ENCODE assay signal across 9 cellular contexts in the genomic region with DNA sequence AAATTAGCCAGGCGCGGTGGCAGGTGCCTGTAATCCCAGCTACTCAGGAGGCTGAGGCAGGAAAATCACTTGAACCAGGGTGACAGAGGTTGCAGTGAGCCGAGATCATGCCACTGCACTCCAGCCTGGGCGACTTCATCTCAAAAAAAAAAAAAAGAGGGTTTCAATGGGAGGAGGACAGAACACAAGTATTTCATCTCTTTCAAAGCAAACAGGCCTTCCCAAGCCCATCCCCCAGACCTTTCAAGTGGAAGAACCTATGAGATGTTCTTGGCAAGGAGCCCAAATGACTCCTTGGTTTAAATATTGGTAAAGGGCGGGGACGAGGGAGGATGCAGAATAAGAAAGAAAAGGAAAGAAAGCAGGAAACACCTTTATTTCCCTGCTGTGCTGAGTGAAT.
A peak's percentile ranks its signal among the peaks of the same experiment; 100 is the strongest.
DNase-seq lines count a peak whose midpoint lies in the region; ATAC-seq, FAIRE-seq and TF ChIP-seq lines count a peak whose summit lies in the region.
"Had no signal": no experiment of that assay in that cellular context is flagged by ENCODE, and none has a peak within 500 bp of the region (broad histone marks: within the 10 kb centered on the region; RNA-seq: fewer than 3 reads in every experiment).

No MANE protein-coding gene starts in this region.

- H2AFZ ChIP-seq in K562 (ENCODE audit: low read depth, low read length): no peak overlapping the region

- peaks cover 8 to 9% of the 10 kb centered on the region in 2 experiments; a peak in 3 of 5 replicates for H3K4me1 ChIP-seq in K562 (replicated peaks in 1 of 2; ENCODE audit: control insufficient read depth in 2 of 2, insufficient read depth in 2 of 2, low read length in 2 of 2)

- intact Hi-C loops in K562 (cut with micrococcal nuclease): no loop called here

- no peak overlapping the region for H3K27ac Mint-ChIP-seq in activated CD8-positive, alpha-beta T cell treated with anti-CD3 and anti-CD28 coated beads, Interleukin-2, amount 10 ng/mL, durations not matched to agents 7 days and 5 days

- H3K27ac ChIP-seq in K562 (ENCODE audit: extremely low read depth, low read depth, low read length): no peak overlapping the region

- no peaks in the 10 kb centered on the region for H3K79me2 ChIP-seq in K562 (ENCODE audit: control insufficient read depth, insufficient read depth, low read length)

- no peak for TF ChIP-seq RAD21 in K562 (CRISPR knock-in tag; conservative IDR thresholded peaks at IDR 0.05 in 1 of 2, IDR thresholded peaks at IDR 0.05 in 1 of 2)

- no peak overlapping the region for H3K4me3 ChIP-seq in K562

- no peak for TF ChIP-seq POLR2A in K562 (conservative IDR thresholded peaks at IDR 0.05)

- POLR2A ChIA-PET in K562 (lab: Yijun Ruan, JAX): interaction anchor here (0.7 kb wide), 1 partner anchor 16 kb away, joined by 3 read pairs; no protein-coding TSS in a partner anchor
- POLR2A ChIA-PET in activated CD8-positive, alpha-beta T cell treated with anti-CD3 and anti-CD28 coated beads, Interleukin-2, amount 10 ng/mL, durations not matched to agents 7 days and 5 days (lab: Charles Lee): no interaction called here

- H3K27me3 Mint-ChIP-seq in activated CD8-positive, alpha-beta T cell treated with anti-CD3 and anti-CD28 coated beads, Interleukin-2, amount 10 ng/mL, durations not matched to agents 7 days and 5 days (ENCODE audit: low read depth): no peaks in the 10 kb centered on the region

- TF ChIP-seq EP300 in K562 (IDR thresholded peaks at IDR 0.05; ENCODE audit: low read length): no peak

- H3K9me3 ChIP-seq in K562 (replicated peaks; ENCODE audit: control insufficient read depth, insufficient read depth, low read depth, low read length): no peaks in the 10 kb centered on the region; the same call in 1 of the 2 replicates

- H3K9me3 Mint-ChIP-seq in activated CD8-positive, alpha-beta T cell treated with anti-CD3 and anti-CD28 coated beads, Interleukin-2, amount 10 ng/mL, durations not matched to agents 7 days and 5 days (ENCODE audit: insufficient read depth): no peaks in the 10 kb centered on the region

- FAIRE-seq in K562 (lab: Jason Lieb, UNC): no peak

- no peaks in the 10 kb centered on the region for H4K20me1 ChIP-seq in K562 (replicated peaks; ENCODE audit: control insufficient read depth, insufficient read depth, low read length)

- no peak overlapping the region for H3K4me3 Mint-ChIP-seq in activated CD8-positive, alpha-beta T cell treated with anti-CD3 and anti-CD28 coated beads, Interleukin-2, amount 10 ng/mL, durations not matched to agents 7 days and 5 days

- peaks cover 46% of the 10 kb centered on the region for H3K36me3 Mint-ChIP-seq in activated CD8-positive, alpha-beta T cell treated with anti-CD3 and anti-CD28 coated beads, Interleukin-2, amount 10 ng/mL, durations not matched to agents 7 days and 5 days (ENCODE audit: low read depth)

- H3K27me3 ChIP-seq in K562 (ENCODE audit: control insufficient read depth in 2 of 2, insufficient read depth in 2 of 2, low read length in 2 of 2): no peaks in the 10 kb centered on the region

- 42% methylated on average over 6 of the region's 6 CpGs for WGBS in K562 (ENCODE audit: insufficient coverage, low coverage, missing lambda C conversion rate)

- CTCF ChIA-PET in K562 (lab: Yijun Ruan, JAX; ENCODE audit: low intra/inter-chr PET ratio): no interaction called here
- CTCF ChIA-PET in activated CD8-positive, alpha-beta T cell treated with anti-CD3 and anti-CD28 coated beads, Interleukin-2, amount 10 ng/mL, durations not matched to agents 7 days and 5 days (lab: Charles Lee): interaction anchor here (1.1 to 1.2 kb wide), 2 partner anchors 11 to 146 kb away, joined by 3 to 7 read pairs; no protein-coding TSS in a partner anchor

- peaks cover 3% of the 10 kb centered on the region for H3K4me1 Mint-ChIP-seq in activated CD8-positive, alpha-beta T cell treated with anti-CD3 and anti-CD28 coated beads, Interleukin-2, amount 10 ng/mL, durations not matched to agents 7 days and 5 days (ENCODE audit: low read depth)

- H3K9me1 ChIP-seq in K562 (ENCODE audit: control insufficient read depth, insufficient read depth, low read length): no peaks in the 10 kb centered on the region

- no peaks in the 10 kb centered on the region for H3K36me3 ChIP-seq in K562 (ENCODE audit: control insufficient read depth, insufficient read depth, low read length)

- DNase-seq in GDM1 (lab: John Stamatoyannopoulos, UW) (peak; percentile 3), NCI-H146 treated with DMSO at 0.1 percent for 48 hours (lab: John Stamatoyannopoulos, UW; ENCODE audit: unreplicated experiment) (peak; percentile 92), K562 (ENCODE audit: extremely low read depth in 1 of 4, low spot score in 3 of 4) (peak in 1 of 4 experiments; percentile 61), mucosa of gallbladder (ENCODE audit: low spot score) (peak; percentile 80)
- no peak for DNase-seq in activated CD8-positive, alpha-beta T cell treated with anti-CD3 and anti-CD28 coated beads, Interleukin-2, amount 10 ng/mL, durations not matched to agents 7 days and 5 days
- DNase-seq: hippocampal formation, T-helper 9 cell had no signal

- H3K9ac ChIP-seq in K562 (ENCODE audit: insufficient read depth in 1 of 2, low read depth in 2 of 2, low read length in 2 of 2): no peak overlapping the region

- TF ChIP-seq CTCF in K562 (IDR thresholded peaks at IDR 0.05 in 2 of 3, conservative IDR thresholded peaks at IDR 0.05 in 1 of 3; ENCODE audit: insufficient read depth in 2 of 3, low read depth in 1 of 3, low read length in 3 of 3): no peak

- in situ Hi-C loops in K562 (cut with MboI): no loop called here

- H3K4me2 ChIP-seq in K562 (ENCODE audit: insufficient read depth, low read length): no peak overlapping the region

- ATAC-seq in K562 (peak; percentile 54; the same call in 2 of the 3 replicates), HG02852 (IDR thresholded peaks at IDR 0.05; ENCODE audit: unreplicated experiment) (no peak), HG03025 (IDR thresholded peaks at IDR 0.05; ENCODE audit: low FRiP score, unreplicated experiment) (no peak)
- ATAC-seq in activated CD8-positive, alpha-beta T cell treated with anti-CD3 and anti-CD28 coated beads, Interleukin-2, amount 10 ng/mL, durations not matched to agents 7 days and 5 days: no peak

- BruUV-seq in K562 (replicated peaks; lab: Mats Ljungman, UMichigan): no TSS peak

TF ChIP-seq in K562, 482 proteins besides CTCF, POLR2A, EP300 and RAD21:
- TF ChIP-seq NFXL1 (CRISPR knock-in tag; IDR thresholded peaks at IDR 0.05) (no peak), NFIX (CRISPR knock-in tag; IDR thresholded peaks at IDR 0.05; ENCODE audit: low read depth) (0 out of 2 replicates have a peak, but pooled peaks have one; percentile 2), NFIC (IDR thresholded peaks at IDR 0.05) (peak; percentile 93), ZBTB12 (CRISPR knock-in tag; IDR thresholded peaks at IDR 0.05) (no peak)
